1 cellular context compared by ENCODE assay signal in genomic region chr21:44846485-44847260, GRCh38.
TF ChIP-seq lines count a peak whose summit lies in the region.

No MANE protein-coding gene starts in this region.

TF ChIP-seq in K562, 482 proteins besides CTCF, POLR2A, EP300 and RAD21 (continued from another document):
- TF ChIP-seq, protein P1, sequence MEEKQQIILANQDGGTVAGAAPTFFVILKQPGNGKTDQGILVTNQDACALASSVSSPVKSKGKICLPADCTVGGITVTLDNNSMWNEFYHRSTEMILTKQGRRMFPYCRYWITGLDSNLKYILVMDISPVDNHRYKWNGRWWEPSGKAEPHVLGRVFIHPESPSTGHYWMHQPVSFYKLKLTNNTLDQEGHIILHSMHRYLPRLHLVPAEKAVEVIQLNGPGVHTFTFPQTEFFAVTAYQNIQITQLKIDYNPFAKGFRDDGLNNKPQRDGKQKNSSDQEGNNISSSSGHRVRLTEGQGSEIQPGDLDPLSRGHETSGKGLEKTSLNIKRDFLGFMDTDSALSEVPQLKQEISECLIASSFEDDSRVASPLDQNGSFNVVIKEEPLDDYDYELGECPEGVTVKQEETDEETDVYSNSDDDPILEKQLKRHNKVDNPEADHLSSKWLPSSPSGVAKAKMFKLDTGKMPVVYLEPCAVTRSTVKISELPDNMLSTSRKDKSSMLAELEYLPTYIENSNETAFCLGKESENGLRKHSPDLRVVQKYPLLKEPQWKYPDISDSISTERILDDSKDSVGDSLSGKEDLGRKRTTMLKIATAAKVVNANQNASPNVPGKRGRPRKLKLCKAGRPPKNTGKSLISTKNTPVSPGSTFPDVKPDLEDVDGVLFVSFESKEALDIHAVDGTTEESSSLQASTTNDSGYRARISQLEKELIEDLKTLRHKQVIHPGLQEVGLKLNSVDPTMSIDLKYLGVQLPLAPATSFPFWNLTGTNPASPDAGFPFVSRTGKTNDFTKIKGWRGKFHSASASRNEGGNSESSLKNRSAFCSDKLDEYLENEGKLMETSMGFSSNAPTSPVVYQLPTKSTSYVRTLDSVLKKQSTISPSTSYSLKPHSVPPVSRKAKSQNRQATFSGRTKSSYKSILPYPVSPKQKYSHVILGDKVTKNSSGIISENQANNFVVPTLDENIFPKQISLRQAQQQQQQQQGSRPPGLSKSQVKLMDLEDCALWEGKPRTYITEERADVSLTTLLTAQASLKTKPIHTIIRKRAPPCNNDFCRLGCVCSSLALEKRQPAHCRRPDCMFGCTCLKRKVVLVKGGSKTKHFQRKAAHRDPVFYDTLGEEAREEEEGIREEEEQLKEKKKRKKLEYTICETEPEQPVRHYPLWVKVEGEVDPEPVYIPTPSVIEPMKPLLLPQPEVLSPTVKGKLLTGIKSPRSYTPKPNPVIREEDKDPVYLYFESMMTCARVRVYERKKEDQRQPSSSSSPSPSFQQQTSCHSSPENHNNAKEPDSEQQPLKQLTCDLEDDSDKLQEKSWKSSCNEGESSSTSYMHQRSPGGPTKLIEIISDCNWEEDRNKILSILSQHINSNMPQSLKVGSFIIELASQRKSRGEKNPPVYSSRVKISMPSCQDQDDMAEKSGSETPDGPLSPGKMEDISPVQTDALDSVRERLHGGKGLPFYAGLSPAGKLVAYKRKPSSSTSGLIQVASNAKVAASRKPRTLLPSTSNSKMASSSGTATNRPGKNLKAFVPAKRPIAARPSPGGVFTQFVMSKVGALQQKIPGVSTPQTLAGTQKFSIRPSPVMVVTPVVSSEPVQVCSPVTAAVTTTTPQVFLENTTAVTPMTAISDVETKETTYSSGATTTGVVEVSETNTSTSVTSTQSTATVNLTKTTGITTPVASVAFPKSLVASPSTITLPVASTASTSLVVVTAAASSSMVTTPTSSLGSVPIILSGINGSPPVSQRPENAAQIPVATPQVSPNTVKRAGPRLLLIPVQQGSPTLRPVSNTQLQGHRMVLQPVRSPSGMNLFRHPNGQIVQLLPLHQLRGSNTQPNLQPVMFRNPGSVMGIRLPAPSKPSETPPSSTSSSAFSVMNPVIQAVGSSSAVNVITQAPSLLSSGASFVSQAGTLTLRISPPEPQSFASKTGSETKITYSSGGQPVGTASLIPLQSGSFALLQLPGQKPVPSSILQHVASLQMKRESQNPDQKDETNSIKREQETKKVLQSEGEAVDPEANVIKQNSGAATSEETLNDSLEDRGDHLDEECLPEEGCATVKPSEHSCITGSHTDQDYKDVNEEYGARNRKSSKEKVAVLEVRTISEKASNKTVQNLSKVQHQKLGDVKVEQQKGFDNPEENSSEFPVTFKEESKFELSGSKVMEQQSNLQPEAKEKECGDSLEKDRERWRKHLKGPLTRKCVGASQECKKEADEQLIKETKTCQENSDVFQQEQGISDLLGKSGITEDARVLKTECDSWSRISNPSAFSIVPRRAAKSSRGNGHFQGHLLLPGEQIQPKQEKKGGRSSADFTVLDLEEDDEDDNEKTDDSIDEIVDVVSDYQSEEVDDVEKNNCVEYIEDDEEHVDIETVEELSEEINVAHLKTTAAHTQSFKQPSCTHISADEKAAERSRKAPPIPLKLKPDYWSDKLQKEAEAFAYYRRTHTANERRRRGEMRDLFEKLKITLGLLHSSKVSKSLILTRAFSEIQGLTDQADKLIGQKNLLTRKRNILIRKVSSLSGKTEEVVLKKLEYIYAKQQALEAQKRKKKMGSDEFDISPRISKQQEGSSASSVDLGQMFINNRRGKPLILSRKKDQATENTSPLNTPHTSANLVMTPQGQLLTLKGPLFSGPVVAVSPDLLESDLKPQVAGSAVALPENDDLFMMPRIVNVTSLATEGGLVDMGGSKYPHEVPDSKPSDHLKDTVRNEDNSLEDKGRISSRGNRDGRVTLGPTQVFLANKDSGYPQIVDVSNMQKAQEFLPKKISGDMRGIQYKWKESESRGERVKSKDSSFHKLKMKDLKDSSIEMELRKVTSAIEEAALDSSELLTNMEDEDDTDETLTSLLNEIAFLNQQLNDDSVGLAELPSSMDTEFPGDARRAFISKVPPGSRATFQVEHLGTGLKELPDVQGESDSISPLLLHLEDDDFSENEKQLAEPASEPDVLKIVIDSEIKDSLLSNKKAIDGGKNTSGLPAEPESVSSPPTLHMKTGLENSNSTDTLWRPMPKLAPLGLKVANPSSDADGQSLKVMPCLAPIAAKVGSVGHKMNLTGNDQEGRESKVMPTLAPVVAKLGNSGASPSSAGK (IDR thresholded peaks at IDR 0.05): peak; percentile 63
- TF ChIP-seq CXXC5 (CRISPR knock-in tag; IDR thresholded peaks at IDR 0.05) (peak; percentile 55), ATF4 (CRISPR knock-in tag; IDR thresholded peaks at IDR 0.05) (0 out of 2 replicates have a peak, but pooled peaks have one; percentile 6), HMGXB4 (CRISPR knock-in tag; IDR thresholded peaks at IDR 0.05) (0 out of 2 replicates have a peak, but pooled peaks have one; percentile 51), ZNF707 (CRISPR knock-in tag; conservative IDR thresholded peaks at IDR 0.05) (0 out of 2 replicates have a peak, but pooled peaks have one; percentile 24), ARID4B (CRISPR knock-in tag; IDR thresholded peaks at IDR 0.05) (peak; percentile 23; the same call in 1 of the 2 replicates), ATF1 (CRISPR knock-in tag; IDR thresholded peaks at IDR 0.05) (no peak), ATF1 (tag; IDR thresholded peaks at IDR 0.05) (peak; percentile 45; the same call in 1 of the 2 replicates), MAX (CRISPR knock-in tag; IDR thresholded peaks at IDR 0.05) (peak; percentile 88), BHLHE40 (IDR thresholded peaks at IDR 0.05; ENCODE audit: low read length) (peak; percentile 78), E2F6 (IDR thresholded peaks at IDR 0.05; ENCODE audit: borderline replicate concordance in 1 of 2, extremely low read depth in 1 of 2, insufficient read depth in 1 of 2, insufficient read length in 1 of 2, low read depth in 1 of 2, low read length in 1 of 2, poor library complexity in 1 of 2, severe bottlenecking in 1 of 2) (peak in 1 of 2 experiments; percentile 55), MYC (IDR thresholded peaks at IDR 0.05; ENCODE audit: low read depth, low read length) (peak; percentile 44), MYC (CRISPR knock-in tag; IDR thresholded peaks at IDR 0.05; ENCODE audit: borderline replicate concordance, low read depth) (peak; percentile 69; the same call in 1 of the 2 replicates), RBFOX2 (IDR thresholded peaks at IDR 0.05; ENCODE audit: low read depth, low read length) (peak; percentile 26; the same call in 1 of the 2 replicates), FOXK2 (conservative IDR thresholded peaks at IDR 0.05 in 1 of 2, IDR thresholded peaks at IDR 0.05 in 1 of 2; ENCODE audit: low read depth in 2 of 2) (no peak), SMAD2 (IDR thresholded peaks at IDR 0.05; ENCODE audit: low read depth, low read length) (no peak), KDM1A (IDR thresholded peaks at IDR 0.05) (no peak), DMBX1 (CRISPR knock-in tag; IDR thresholded peaks at IDR 0.05; ENCODE audit: borderline replicate concordance) (0 out of 2 replicates have a peak, but pooled peaks have one; percentile 39), STAT6 (CRISPR knock-in tag; IDR thresholded peaks at IDR 0.05) (no peak), EP400 (IDR thresholded peaks at IDR 0.05) (0 out of 2 replicates have a peak, but pooled peaks have one; percentile 20), ETV5 (CRISPR knock-in tag; IDR thresholded peaks at IDR 0.05; ENCODE audit: low read depth) (peak; percentile 67), ZNF764 (CRISPR knock-in tag; IDR thresholded peaks at IDR 0.05; ENCODE audit: low read depth) (no peak), ZBED1 (IDR thresholded peaks at IDR 0.05) (no peak)
- TF ChIP-seq, protein P2, sequence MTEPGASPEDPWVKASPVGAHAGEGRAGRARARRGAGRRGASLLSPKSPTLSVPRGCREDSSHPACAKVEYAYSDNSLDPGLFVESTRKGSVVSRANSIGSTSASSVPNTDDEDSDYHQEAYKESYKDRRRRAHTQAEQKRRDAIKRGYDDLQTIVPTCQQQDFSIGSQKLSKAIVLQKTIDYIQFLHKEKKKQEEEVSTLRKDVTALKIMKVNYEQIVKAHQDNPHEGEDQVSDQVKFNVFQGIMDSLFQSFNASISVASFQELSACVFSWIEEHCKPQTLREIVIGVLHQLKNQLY (CRISPR knock-in tag; conservative IDR thresholded peaks at IDR 0.05): 0 out of 4 replicates have a peak, but pooled peaks of 1 of the 2 experiments have one; percentile 14
